Comparison of ENCODE assay signal across 15 cellular contexts in the genomic region with DNA sequence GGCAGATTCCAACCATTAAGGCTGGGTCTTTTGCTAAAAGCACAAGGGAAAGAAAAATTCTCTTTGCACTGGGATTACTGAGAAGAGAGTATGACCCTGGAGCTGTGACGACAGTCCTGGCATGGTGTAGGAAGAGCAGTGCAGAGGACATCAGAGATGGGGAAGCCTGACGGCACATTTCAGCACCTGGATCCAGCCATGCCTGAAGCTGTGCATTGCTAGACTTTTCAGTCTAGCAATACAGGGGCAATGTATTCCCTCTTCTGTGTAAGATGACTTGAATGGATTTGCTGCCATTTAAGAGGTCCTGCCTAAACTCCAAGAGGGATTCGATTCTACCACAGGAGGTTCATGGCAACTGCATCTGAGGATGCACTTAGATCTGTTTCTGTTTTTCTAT. TPM values are rescaled to one million over a fixed set of nuclear protein-coding genes. Genes with fewer than 3 reads are reported as not detected.
DNase-seq lines count a peak whose midpoint lies in the region; ATAC-seq and TF ChIP-seq lines count a peak whose summit lies in the region.
"Had no signal": no experiment of that assay in that cellular context is flagged by ENCODE, and none has a peak within 500 bp of the region (broad histone marks: within the 10 kb centered on the region; RNA-seq: fewer than 3 reads in every experiment).

No MANE protein-coding gene starts in this region.

- H3K4me1 ChIP-seq in left ventricle myocardium inferior (peaks cover 36% of the 10 kb centered on the region), right cardiac atrium (ENCODE audit: control insufficient read depth, insufficient read depth, low read length) (no peaks in the 10 kb centered on the region)
- H3K4me1 ChIP-seq: BE2C had no signal

- peaks cover 54% of the 10 kb centered on the region for H3K36me3 ChIP-seq in left ventricle myocardium inferior

- H3K4me3 Mint-ChIP-seq in brain (no peak overlapping the region), neural crest cell (no peak overlapping the region)
- H3K4me3 Mint-ChIP-seq: CD4-positive, CD25-positive, alpha-beta regulatory T cell had no signal

- intact Hi-C loops in left ventricle myocardium inferior (cut with micrococcal nuclease) (no loop called here), right cardiac atrium (cut with DNase I) (no loop called here)

- H3K27me3 Mint-ChIP-seq in brain (peaks cover 3% of the 10 kb centered on the region), neural crest cell (ENCODE audit: low read depth) (no peaks in the 10 kb centered on the region)
- H3K27me3 Mint-ChIP-seq: CD4-positive, CD25-positive, alpha-beta regulatory T cell had no signal

- H3K27ac Mint-ChIP-seq in brain (peak overlapping the region in 3 of 5 experiments; percentile 35 to 82 (median 67)), neural crest cell (ENCODE audit: unreplicated experiment) (peak overlapping the region; percentile 92)

- H3K4me3 ChIP-seq in left ventricle myocardium inferior = no peak overlapping the region
- H3K4me3 ChIP-seq in right cardiac atrium (ENCODE audit: low read length) = no peak overlapping the region
- H3K4me3 ChIP-seq: HAP-1 had no signal

- H3K9me3 ChIP-seq in left ventricle myocardium inferior (replicated peaks) (no peaks in the 10 kb centered on the region), right cardiac atrium (ENCODE audit: control insufficient read depth, low read length) (no peaks in the 10 kb centered on the region)
- H3K9me3 ChIP-seq: BE2C, HAP-1 had no signal

- H3K27me3 ChIP-seq in left ventricle myocardium inferior (ENCODE audit: low read depth) (no peaks in the 10 kb centered on the region), right cardiac atrium (ENCODE audit: control insufficient read depth, insufficient read depth) (no peaks in the 10 kb centered on the region)
- H3K27me3 ChIP-seq: BE2C had no signal

- H3K27ac ChIP-seq in left ventricle myocardium inferior (replicated peaks) (peak overlapping the region; percentile 73), right cardiac atrium (ENCODE audit: low read length) (no peak overlapping the region)
- H3K27ac ChIP-seq: HL-60 had no signal

- TF ChIP-seq CTCF in left ventricle myocardium inferior (IDR thresholded peaks at IDR 0.05; ENCODE audit: borderline replicate concordance) (no peak), brain (conservative IDR thresholded peaks at IDR 0.05) (no peak), neural crest cell (conservative IDR thresholded peaks at IDR 0.05) (no peak)

- H3K9me3 Mint-ChIP-seq in brain (no peaks in the 10 kb centered on the region), neural crest cell (no peaks in the 10 kb centered on the region)
- H3K9me3 Mint-ChIP-seq: CD4-positive, CD25-positive, alpha-beta regulatory T cell had no signal

- WGBS in right cardiac atrium = 87% methylated on average over 3 of the region's 3 CpGs

- DNase-seq in left ventricle myocardium inferior (no peak), right cardiac atrium (no peak), neural crest cell (ENCODE audit: low read depth, low spot score) (no peak), islet precursor cell (no peak)
- DNase-seq in effector CD4-positive, alpha-beta T cell = no peak
- DNase-seq: DND-41, NCI-H2081 treated with DMSO at 0.1 percent for 48 hours, NCI-H774 had no signal

- ATAC-seq in right cardiac atrium = no peak
- ATAC-seq in GM19351 (IDR thresholded peaks at IDR 0.05; ENCODE audit: unreplicated experiment) = no peak
- ATAC-seq in GM18511 (IDR thresholded peaks at IDR 0.05; ENCODE audit: unreplicated experiment) = no peak

- no peaks in the 10 kb centered on the region for H3K4me1 Mint-ChIP-seq in brain
- peaks cover 4% of the 10 kb centered on the region for H3K4me1 Mint-ChIP-seq in neural crest cell
- H3K4me1 Mint-ChIP-seq: CD4-positive, CD25-positive, alpha-beta regulatory T cell had no signal

- H3K36me3 Mint-ChIP-seq in brain = peaks cover 31% of the 10 kb centered on the region
- H3K36me3 Mint-ChIP-seq in neural crest cell (ENCODE audit: low read depth) = peaks cover 6% of the 10 kb centered on the region

RNA-seq across cellular contexts. Expression of gene MRNIP, which starts 12.3 kb away (rescaled TPM):
- total RNA-seq in left ventricle myocardium inferior (13.1 TPM), right cardiac atrium (10 to 100 TPM; 12.3 to 20.1 (median 16.4) TPM), neural crest cell (40.9 and 42.2 TPM in 2 replicates)
- polyA plus RNA-seq in right cardiac atrium (20.5 TPM), brain (ENCODE audit: insufficient read depth, low read depth, low replicate concordance) (24.3 TPM)

RNA-seq across cellular contexts. Expression of gene TBC1D9B, which starts 36.7 kb away (rescaled TPM):
- total RNA-seq in left ventricle myocardium inferior (31.1 TPM), right cardiac atrium (10 to 100 TPM; 36.2 to 51.5 (median 45.2) TPM), neural crest cell (101 and 107 TPM in 2 replicates)
- polyA plus RNA-seq in right cardiac atrium (39.3 TPM), brain (ENCODE audit: insufficient read depth, low read depth, low replicate concordance) (103 TPM)

RNA-seq across cellular contexts. Expression of gene SQSTM1, which starts 50.2 kb away (rescaled TPM):
- total RNA-seq in left ventricle myocardium inferior (438 TPM), right cardiac atrium (100 to 1,000 TPM; 307 to 406 (median 370) TPM), neural crest cell (67.6 and 69.5 TPM in 2 replicates)
- polyA plus RNA-seq in right cardiac atrium (257 TPM), brain (ENCODE audit: insufficient read depth, low read depth, low replicate concordance) (235 TPM)
